Comparison of ENCODE assay signal across 26 cellular contexts in genomic region chr10:95542761-95543160, GRCh38. TPM values are rescaled to one million over a fixed set of nuclear protein-coding genes. Genes with fewer than 3 reads are reported as not detected.
DNase-seq lines count a peak whose midpoint lies in the region; ATAC-seq, FAIRE-seq and TF ChIP-seq lines count a peak whose summit lies in the region.
"Had no signal": no experiment of that assay in that cellular context is flagged by ENCODE, and none has a peak within 500 bp of the region (broad histone marks: within the 10 kb centered on the region; RNA-seq: fewer than 3 reads in every experiment).

No MANE protein-coding gene starts in this region.

- H3K36me3 ChIP-seq in esophagus muscularis mucosa (no peaks in the 10 kb centered on the region), HepG2 (replicated peaks in 1 of 2; ENCODE audit: control insufficient read depth in 1 of 2, insufficient read depth in 2 of 2, low read length in 2 of 2) (no peaks in the 10 kb centered on the region), psoas muscle (ENCODE audit: insufficient read depth in 1 of 2, low read depth in 1 of 2) (no peaks in the 10 kb centered on the region)
- H3K36me3 ChIP-seq: BLaER1 treated with 17β-estradiol and CSF1 and Interleukin-3, amounts not matched to agents 10 nM and 100 nM; pancreas; vagina had no signal

- TF ChIP-seq POLR2A in esophagus muscularis mucosa (IDR thresholded peaks at IDR 0.05; ENCODE audit: low read depth): no peak
- no peak for TF ChIP-seq POLR2A in HepG2 (IDR thresholded peaks at IDR 0.05; ENCODE audit: insufficient read depth in 1 of 2, low read depth in 2 of 2, low read length in 2 of 2)

- no peak for TF ChIP-seq EP300 in esophagus muscularis mucosa (IDR thresholded peaks at IDR 0.05)
- TF ChIP-seq EP300 in HepG2 (IDR thresholded peaks at IDR 0.05; ENCODE audit: low read depth in 2 of 2, low read length in 2 of 2): no peak
- TF ChIP-seq EP300 in HepG2 (CRISPR knock-in tag; IDR thresholded peaks at IDR 0.05; ENCODE audit: borderline replicate concordance): no peak

- TF ChIP-seq RAD21 in HepG2 (CRISPR knock-in tag; IDR thresholded peaks at IDR 0.05): no peak

- TF ChIP-seq CTCF in 22Rv1 (IDR thresholded peaks at IDR 0.05) (no peak), esophagus muscularis mucosa (IDR thresholded peaks at IDR 0.05) (no peak), HepG2 (CRISPR knock-in tag; IDR thresholded peaks at IDR 0.05) (no peak), psoas muscle (IDR thresholded peaks at IDR 0.05) (no peak)

- no peak for FAIRE-seq in HepG2 (lab: Jason Lieb, UNC)
- FAIRE-seq in urothelium cell line (lab: Jason Lieb, UNC): no peak
- FAIRE-seq: pancreas, small intestine had no signal

- DNase-seq in esophagus muscularis mucosa (ENCODE audit: extremely low spot score) (no peak), HepG2 (ENCODE audit: low spot score) (no peak), psoas muscle (no peak), urothelium cell line (ENCODE audit: low spot score) (no peak), medulla oblongata (ENCODE audit: extremely low spot score) (no peak)
- DNase-seq: activated CD4-positive, CD25-positive, alpha-beta regulatory T cell treated with anti-CD3 and anti-CD28 coated beads, Interleukin-2, amount 50 U/mL, for 72 hours; activated CD8-positive, alpha-beta T cell treated with anti-CD3 and anti-CD28 coated beads, Interleukin-2, amount 10 ng/mL, durations not matched to agents 7 days and 5 days; activated T-cell treated with anti-CD3 and anti-CD28 coated beads, Interleukin-2, amount 50 U/mL, for 72 hours; aorta; effector memory CD4-positive, alpha-beta T cell; EL; H9; mesenchymal stem cell; NCI-H1092; NCI-H524 treated with DMSO at 0.1 percent for 48 hours; pancreas; SHP77; stimulated activated CD4-positive, alpha-beta T cell treated with anti-CD3 and anti-CD28 coated beads, Interleukin-2, amount 100 ng/mL, for 48 hours; stimulated activated naive CD8-positive, alpha-beta T cell treated with anti-CD3 and anti-CD28 coated beads, Interleukin-15, Interleukin-2, amounts not matched to agents 100 U/mL and 50 U/mL, for 24 hours; SW 1271 had no signal

- 54% methylated on average over 2 of the region's 2 CpGs for WGBS in esophagus muscularis mucosa
- WGBS in HepG2 (ENCODE audit: low lambda C conversion rate): 100% methylated on average over 1 of the region's 2 CpGs
- WGBS in psoas muscle, 3 donors: 33 to 51% (median 37%) methylated on average over 2 of the region's 2 CpGs

- H3K79me2 ChIP-seq in HepG2 (ENCODE audit: insufficient read depth, low read length): peaks cover 88% of the 10 kb centered on the region

- in situ Hi-C loops in HepG2 (cut with HindIII; ENCODE audit: extremely low pct_ligation_motif_present, low pct_unique_long_range_greater_than_20kb): no loop called here

- H2AFZ ChIP-seq in HepG2 (ENCODE audit: low read length): no peak overlapping the region

- H3K4me3 ChIP-seq in esophagus muscularis mucosa (peak overlapping the region in 2 of 4 donors; percentile 8 to 23), HepG2 (replicated peaks in 1 of 3; ENCODE audit: insufficient read depth in 1 of 3, low read depth in 2 of 3, low read length in 3 of 3) (no peak overlapping the region), psoas muscle (no peak overlapping the region)
- H3K4me3 ChIP-seq: BLaER1 treated with 17β-estradiol and CSF1 and Interleukin-3, amounts not matched to agents 10 nM and 100 nM; pancreas; vagina had no signal

- H3K9me3 ChIP-seq in esophagus muscularis mucosa: no peaks in the 10 kb centered on the region
- H3K9me3 ChIP-seq in HepG2 (ENCODE audit: low read length): no peaks in the 10 kb centered on the region
- H3K9me3 ChIP-seq in psoas muscle: no peaks in the 10 kb centered on the region
- H3K9me3 ChIP-seq: BLaER1 treated with 17β-estradiol and CSF1 and Interleukin-3, amounts not matched to agents 10 nM and 100 nM; pancreas; vagina had no signal

- H3K9ac ChIP-seq in HepG2 (ENCODE audit: insufficient read depth, low read depth, low read length): no peak overlapping the region
- H3K9ac ChIP-seq: BLaER1 treated with 17β-estradiol and CSF1 and Interleukin-3, amounts not matched to agents 10 nM and 100 nM had no signal

- 0 out of 2 replicates have a peak overlapping the region, but pooled peaks have one; percentile 5 for H3K4me2 ChIP-seq in HepG2 (ENCODE audit: low read depth, low read length)
- H3K4me2 ChIP-seq: BLaER1 treated with 17β-estradiol and CSF1 and Interleukin-3, amounts not matched to agents 10 nM and 100 nM had no signal

- BruUV-seq in HepG2 (replicated peaks; lab: Mats Ljungman, UMichigan): no TSS peak

- peaks cover 77 to 100% (median 100%) of the 10 kb centered on the region in 4 donors for H3K4me1 ChIP-seq in esophagus muscularis mucosa
- peaks cover 98% of the 10 kb centered on the region for H3K4me1 ChIP-seq in HepG2 (ENCODE audit: insufficient read depth, low read length)
- peaks cover 57% of the 10 kb centered on the region for H3K4me1 ChIP-seq in psoas muscle

- no peaks in the 10 kb centered on the region for H4K20me1 ChIP-seq in HepG2 (ENCODE audit: insufficient read depth, low read length)
- H4K20me1 ChIP-seq: BLaER1 treated with 17β-estradiol and CSF1 and Interleukin-3, amounts not matched to agents 10 nM and 100 nM had no signal

- intact Hi-C loops in esophagus muscularis mucosa (cut with DNase I): no loop called here
- intact Hi-C loops in HepG2 (cut with micrococcal nuclease; ENCODE audit: unreplicated experiment): no loop called here
- intact Hi-C loops in psoas muscle (cut with DNase I): no loop called here

- POLR2A ChIA-PET in HepG2 (lab: Yijun Ruan, JAX): no interaction called here

- no peaks in the 10 kb centered on the region for H3K27me3 ChIP-seq in esophagus muscularis mucosa
- no peaks in the 10 kb centered on the region for H3K27me3 ChIP-seq in HepG2 (ENCODE audit: control insufficient read depth in 1 of 2, insufficient read depth in 2 of 2, low read length in 2 of 2)
- H3K27me3 ChIP-seq in psoas muscle (ENCODE audit: insufficient read depth in 3 of 3, low read length in 2 of 3): peaks cover 0 to 2% (median 0%) of the 10 kb centered on the region in 3 donors
- H3K27me3 ChIP-seq: BLaER1 treated with 17β-estradiol and CSF1 and Interleukin-3, amounts not matched to agents 10 nM and 100 nM; pancreas; vagina had no signal

- ATAC-seq in HepG2 (no peak), psoas muscle (peak; percentile 47 to 70 (median 63)), GM18907 (IDR thresholded peaks at IDR 0.05; ENCODE audit: unreplicated experiment) (no peak), HG02623 (IDR thresholded peaks at IDR 0.05; ENCODE audit: unreplicated experiment) (no peak)
- ATAC-seq: activated CD8-positive, alpha-beta T cell treated with anti-CD3 and anti-CD28 coated beads, Interleukin-2, amount 10 ng/mL, durations not matched to agents 7 days and 5 days; activated T-cell treated with anti-CD3 and anti-CD28 coated beads, Interleukin-2, amount 50 U/mL, for 72 hours; stimulated activated naive CD8-positive, alpha-beta T cell treated with anti-CD3 and anti-CD28 coated beads, Interleukin-15, Interleukin-2, amounts not matched to agents 100 U/mL and 50 U/mL, for 24 hours had no signal

- peak overlapping the region; percentile 56 for H3K27ac ChIP-seq in 22Rv1
- peak overlapping the region; percentile 91 to 97 (median 96) for H3K27ac ChIP-seq in esophagus muscularis mucosa (replicated peaks in 1 of 4)
- peak overlapping the region; percentile 21 for H3K27ac ChIP-seq in HepG2 (ENCODE audit: extremely low read length, insufficient read depth, low read length)
- H3K27ac ChIP-seq in psoas muscle: peak overlapping the region; percentile 46
- H3K27ac ChIP-seq: BLaER1 treated with 17β-estradiol and CSF1 and Interleukin-3, amounts not matched to agents 10 nM and 100 nM; pancreas; vagina had no signal

- CTCF ChIA-PET in HepG2 (lab: Yijun Ruan, JAX; ENCODE audit: low intra/inter-chr PET ratio, low total read pairs): no interaction called here

TF ChIP-seq in HepG2, 621 proteins besides CTCF, POLR2A, EP300 and RAD21 (continues in another document):
- TF ChIP-seq MTF2 (CRISPR knock-in tag; IDR thresholded peaks at IDR 0.05; ENCODE audit: borderline replicate concordance): no peak

RNA-seq across cellular contexts. Expression of gene SORBS1, which starts 18.4 kb away (rescaled TPM):
- total RNA-seq in esophagus muscularis mucosa (1,000 to 10,000 TPM; 1,569 to 2,231 (median 1,854) TPM), HepG2 (2016; rRNA removed; fragmentation: Illumina TruSeq; extraction: Trizol) (16.8 and 21.0 TPM in 2 replicates), psoas muscle (100 to 1,000 TPM in 3 of 4 donors, 10 to 100 TPM in 1; 71.1 to 306 (median 160) TPM)
- total RNA-seq in HepG2 (2016; cell fraction: cytosol; rRNA removed; fragmentation: Illumina TruSeq; extraction: Trizol; ENCODE audit: low read depth): 6.9 and 8.4 TPM in 2 replicates
- total RNA-seq in HepG2 (2016; cell fraction: insoluble cytoplasmic fraction; rRNA removed; fragmentation: Illumina TruSeq; extraction: Trizol): 16.7 and 20.1 TPM in 2 replicates
- total RNA-seq in HepG2 (2016; cell fraction: membrane; rRNA removed; fragmentation: Illumina TruSeq; extraction: Trizol): 6.8 and 7.4 TPM in 2 replicates
- 22.7 and 24.8 TPM in 2 replicates for total RNA-seq in HepG2 (2016; cell fraction: nucleus; rRNA removed; fragmentation: Illumina TruSeq; extraction: Trizol)
- polyA plus RNA-seq in HepG2 (2011; rRNA removed) (30.1 and 39.8 TPM in 2 replicates), psoas muscle (100 to 1,000 TPM in 2 of 3 donors, 10 to 100 TPM in 1; 17.3 to 270 (median 121) TPM)
- polyA plus RNA-seq in HepG2 (2011; cell fraction: cytosol; rRNA removed): 21.6 and 22.7 TPM in 2 replicates
- polyA plus RNA-seq in HepG2 (2011; cell fraction: nucleus; rRNA removed): 39.9 and 56.8 TPM in 2 replicates
- polyA plus RNA-seq in HepG2 (2012): 22.1 and 55.4 TPM in 2 replicates
- polyA plus RNA-seq in HepG2 (2016; cell fraction: cytosol; fragmentation: Illumina TruSeq; extraction: Trizol; ENCODE audit: low read depth): 0.37 and 0.66 TPM in 2 replicates
- 18.0 and 20.6 TPM in 2 replicates for polyA plus RNA-seq in HepG2 (2016; cell fraction: insoluble cytoplasmic fraction; fragmentation: Illumina TruSeq; extraction: Trizol; ENCODE audit: low read depth)
- 1.4 and 1.9 TPM in 2 replicates for polyA plus RNA-seq in HepG2 (2016; cell fraction: membrane; fragmentation: Illumina TruSeq; extraction: Trizol; ENCODE audit: low read depth)
- 24.7 and 25.1 TPM in 2 replicates for polyA plus RNA-seq in HepG2 (2016; cell fraction: nucleus; fragmentation: Illumina TruSeq; extraction: Trizol; ENCODE audit: insufficient read depth, low read depth)
- polyA minus RNA-seq in HepG2 (2011; rRNA and poly(A)+ RNA removed; ENCODE audit: low replicate concordance): 2.7 and 66.2 TPM in 2 replicates
- 28.0 and 29.9 TPM in 2 replicates for polyA minus RNA-seq in HepG2 (2011; cell fraction: cytosol; rRNA and poly(A)+ RNA removed)
- 81.3 and 96.8 TPM in 2 replicates for polyA minus RNA-seq in HepG2 (2011; cell fraction: nucleus; rRNA and poly(A)+ RNA removed)

Comparison
In these comparisons a context has a peak if more than half of its experiments do, and no peak if none do; other contexts are left out.
1. H3K27ac ChIP-seq: peak in every context shown above with its lines; median percentile 96 in esophagus muscularis mucosa; 56 in 22Rv1; 46 in psoas muscle; 21 in HepG2.
2. ATAC-seq: peak in psoas muscle (4 of 4); none in HepG2 (single experiment), GM18907 (single experiment) and HG02623 (single experiment).
3. RNA of gene SORBS1, which starts 18.4 kb away (total RNA-seq): 1,569 to 2,231 TPM in esophagus muscularis mucosa; 71.1 to 306 TPM in psoas muscle and 6.8 to 24.8 TPM in HepG2; every median in the first group is over 4 times any median in the second.